ENCODE assay signal across 41 cellular contexts in genomic region chr1:17346046-17346789, GRCh38. TPM values are rescaled to one million over a fixed set of nuclear protein-coding genes. Genes with fewer than 3 reads are reported as not detected.
"Had no signal": no experiment of that assay in that cellular context is flagged by ENCODE, and none has a peak within 500 bp of the region (broad histone marks: within the 10 kb centered on the region; RNA-seq: fewer than 3 reads in every experiment).

No MANE protein-coding gene starts in this region.

- H3K4me3 Mint-ChIP-seq: activated CD4-positive, alpha-beta memory T cell treated with anti-CD3 and anti-CD28 coated beads for 36 hours; activated CD4-positive, alpha-beta T cell treated with anti-CD3 and anti-CD28 coated beads for 36 hours; activated CD4-positive, alpha-beta T cell treated with anti-CD3 and anti-CD28 coated beads, Interleukin-2, amount 10 ng/mL, durations not matched to agents 24 days and 14 days; activated CD8-positive, alpha-beta memory T cell treated with anti-CD3 and anti-CD28 coated beads, Interleukin-2, amount 10 ng/mL, durations not matched to agents 7 days and 5 days; activated CD8-positive, alpha-beta T cell treated with anti-CD3 and anti-CD28 coated beads, Interleukin-2, amount 10 ng/mL, durations not matched to agents 7 days and 5 days; activated naive CD4-positive, alpha-beta T cell treated with anti-CD3 and anti-CD28 coated beads for 36 hours; activated naive CD4-positive, alpha-beta T cell treated with anti-CD3 and anti-CD28 coated beads, Interleukin-2, amount 50 U/mL, for 24 hours; activated naive CD8-positive, alpha-beta T cell treated with anti-CD3 and anti-CD28 coated beads for 36 hours; activated naive CD8-positive, alpha-beta T cell treated with anti-CD3 and anti-CD28 coated beads, Interleukin-2, amount 50 U/mL, for 24 hours; activated T-helper 1 cell treated with anti-CD3 and anti-CD28 coated beads, Interleukin-12 subunit alpha, Interleukin-12 subunit beta, Interleukin-2, Interleukin-4 antibody, amounts not matched to agents 30 ng/mL and 10 ng/mL and 1 ng/mL, durations not matched to agents 14 hours and 24 hours and 36 hours; brain had no signal

- H3K27ac ChIP-seq: adrenal gland, ascending aorta, breast epithelium, cardiac muscle cell, colonic mucosa, epithelial cell of prostate, esophagus squamous epithelium, gastroesophageal sphincter, heart right ventricle had no signal

- H3K9me3 ChIP-seq: adrenal gland, ascending aorta, breast epithelium, colonic mucosa, heart right ventricle had no signal

- H3K27ac Mint-ChIP-seq: activated CD4-positive, alpha-beta memory T cell treated with anti-CD3 and anti-CD28 coated beads for 36 hours; activated CD4-positive, alpha-beta T cell treated with anti-CD3 and anti-CD28 coated beads for 36 hours; activated CD8-positive, alpha-beta memory T cell treated with anti-CD3 and anti-CD28 coated beads, Interleukin-2, amount 10 ng/mL, durations not matched to agents 7 days and 5 days; activated CD8-positive, alpha-beta T cell treated with anti-CD3 and anti-CD28 coated beads, Interleukin-2, amount 10 ng/mL, durations not matched to agents 7 days and 5 days; activated naive CD4-positive, alpha-beta T cell treated with anti-CD3 and anti-CD28 coated beads for 36 hours; activated naive CD4-positive, alpha-beta T cell treated with anti-CD3 and anti-CD28 coated beads, Interleukin-2, amount 50 U/mL, for 24 hours; activated naive CD8-positive, alpha-beta T cell treated with anti-CD3 and anti-CD28 coated beads for 36 hours; activated naive CD8-positive, alpha-beta T cell treated with anti-CD3 and anti-CD28 coated beads, Interleukin-2, amount 50 U/mL, for 24 hours; activated T-helper 1 cell treated with anti-CD3 and anti-CD28 coated beads, Interleukin-12 subunit alpha, Interleukin-12 subunit beta, Interleukin-2, Interleukin-4 antibody, amounts not matched to agents 30 ng/mL and 10 ng/mL and 1 ng/mL, durations not matched to agents 14 hours and 24 hours and 36 hours; activated T-helper 2 cell treated with anti-CD3 and anti-CD28 coated beads, Interferon-gamma antibody, Interleukin-2, Interleukin-4, amounts not matched to agents 10 μg/mL and 5 μg/mL and 100 μg/mL, durations not matched to agents 14 hours and 24 hours and 36 hours; brain had no signal

- ATAC-seq: activated CD4-positive, alpha-beta T cell treated with anti-CD3 and anti-CD28 coated beads for 36 hours; activated CD8-positive, alpha-beta memory T cell treated with anti-CD3 and anti-CD28 coated beads, Interleukin-2, amount 10 ng/mL, durations not matched to agents 7 days and 5 days; activated CD8-positive, alpha-beta T cell treated with anti-CD3 and anti-CD28 coated beads, Interleukin-2, amount 10 ng/mL, durations not matched to agents 7 days and 5 days; activated naive CD8-positive, alpha-beta T cell treated with anti-CD3 and anti-CD28 coated beads, Interleukin-2, amount 50 U/mL, for 24 hours; gastroesophageal sphincter; heart right ventricle had no signal

- FAIRE-seq: endometrium, endothelial cell of umbilical vein had no signal

- H3K4me3 ChIP-seq: adrenal gland, ascending aorta, breast epithelium, cardiac muscle cell, colonic mucosa, esophagus squamous epithelium, gastroesophageal sphincter, heart right ventricle had no signal

- H3K27me3 ChIP-seq: adrenal gland, ascending aorta, breast epithelium, cardiac muscle cell, colonic mucosa had no signal

- H3K36me3 ChIP-seq: adrenal gland, ascending aorta, breast epithelium, cardiac muscle cell, colonic mucosa, esophagus squamous epithelium, gastroesophageal sphincter, heart right ventricle had no signal

- H3K4me1 Mint-ChIP-seq: activated CD4-positive, alpha-beta T cell treated with anti-CD3 and anti-CD28 coated beads for 36 hours; brain had no signal

- DNase-seq: activated CD4-positive, alpha-beta memory T cell treated with anti-CD3 and anti-CD28 coated beads for 36 hours; activated CD4-positive, alpha-beta T cell treated with anti-CD3 and anti-CD28 coated beads for 36 hours; activated CD4-positive, alpha-beta T cell treated with anti-CD3 and anti-CD28 coated beads, Interleukin-2, amount 10 ng/mL, durations not matched to agents 24 days and 14 days; activated CD4-positive, CD25-positive, alpha-beta regulatory T cell; activated CD4-positive, CD25-positive, alpha-beta regulatory T cell treated with anti-CD3 and anti-CD28 coated beads, Interleukin-2, amount 50 U/mL, for 72 hours; activated CD8-positive, alpha-beta memory T cell treated with anti-CD3 and anti-CD28 coated beads, Interleukin-2, amount 10 ng/mL, durations not matched to agents 7 days and 5 days; activated CD8-positive, alpha-beta memory T cell treated with anti-CD3 and anti-CD28 coated beads, Interleukin-2, amount 50 U/mL, for 4 hours; activated CD8-positive, alpha-beta T cell treated with anti-CD3 and anti-CD28 coated beads, Interleukin-2, amount 10 ng/mL, durations not matched to agents 7 days and 5 days; activated effector memory CD4-positive, alpha-beta T cell treated with anti-CD3 and anti-CD28 coated beads, Interleukin-2, amount 50 U/mL, for 16 hours; activated naive CD4-positive, alpha-beta T cell treated with anti-CD3 and anti-CD28 coated beads for 36 hours; activated naive CD8-positive, alpha-beta T cell treated with anti-CD3 and anti-CD28 coated beads for 36 hours; activated naive CD8-positive, alpha-beta T cell treated with anti-CD3 and anti-CD28 coated beads, Interleukin-2, amount 50 U/mL, for 24 hours; activated T-cell treated with anti-CD3 and anti-CD28 coated beads, Interleukin-2, amount 50 U/mL, for 1 hour; activated T-cell treated with anti-CD3 and anti-CD28 coated beads, Interleukin-2, amount 50 U/mL, for 48 hours; adrenal gland; amygdala; central memory CD4-positive, alpha-beta T cell; cerebellar nuclear complex; colonic mucosa; effector CD8-positive, alpha-beta T cell; esophagus squamous epithelium; foreskin melanocyte; heart right ventricle; T-helper 2 cell had no signal

- H3K9me3 Mint-ChIP-seq: activated CD4-positive, alpha-beta memory T cell treated with anti-CD3 and anti-CD28 coated beads for 36 hours; activated CD4-positive, alpha-beta T cell treated with anti-CD3 and anti-CD28 coated beads, Interleukin-2, amount 10 ng/mL, durations not matched to agents 24 days and 14 days; activated naive CD4-positive, alpha-beta T cell treated with anti-CD3 and anti-CD28 coated beads, Interleukin-2, amount 50 U/mL, for 24 hours; activated T-helper 1 cell treated with anti-CD3 and anti-CD28 coated beads, Interleukin-12 subunit alpha, Interleukin-12 subunit beta, Interleukin-2, Interleukin-4 antibody, amounts not matched to agents 30 ng/mL and 10 ng/mL and 1 ng/mL, durations not matched to agents 14 hours and 24 hours and 36 hours; activated T-helper 2 cell treated with anti-CD3 and anti-CD28 coated beads, Interferon-gamma antibody, Interleukin-2, Interleukin-4, amounts not matched to agents 10 μg/mL and 5 μg/mL and 100 μg/mL, durations not matched to agents 14 hours and 24 hours and 36 hours had no signal

- H3K27me3 Mint-ChIP-seq: activated CD4-positive, alpha-beta T cell treated with anti-CD3 and anti-CD28 coated beads for 36 hours; activated CD4-positive, alpha-beta T cell treated with anti-CD3 and anti-CD28 coated beads, Interleukin-2, amount 10 ng/mL, durations not matched to agents 24 days and 14 days; activated CD8-positive, alpha-beta memory T cell treated with anti-CD3 and anti-CD28 coated beads, Interleukin-2, amount 10 ng/mL, durations not matched to agents 7 days and 5 days; activated naive CD8-positive, alpha-beta T cell treated with anti-CD3 and anti-CD28 coated beads for 36 hours had no signal

- H3K36me3 Mint-ChIP-seq: activated CD4-positive, alpha-beta memory T cell treated with anti-CD3 and anti-CD28 coated beads for 36 hours; activated CD8-positive, alpha-beta memory T cell treated with anti-CD3 and anti-CD28 coated beads, Interleukin-2, amount 10 ng/mL, durations not matched to agents 7 days and 5 days; activated naive CD4-positive, alpha-beta T cell treated with anti-CD3 and anti-CD28 coated beads, Interleukin-2, amount 50 U/mL, for 24 hours; brain had no signal

- H3K4me1 ChIP-seq: adrenal gland, ascending aorta, breast epithelium, colonic mucosa, gastroesophageal sphincter, heart right ventricle had no signal

RNA-seq across cellular contexts. Expression of gene PADI6, which starts 25.8 kb away (rescaled TPM):
- total RNA-seq: activated CD4-positive, alpha-beta memory T cell treated with anti-CD3 and anti-CD28 coated beads for 36 hours; activated CD4-positive, alpha-beta T cell treated with anti-CD3 and anti-CD28 coated beads for 36 hours; activated CD4-positive, alpha-beta T cell treated with anti-CD3 and anti-CD28 coated beads, Interleukin-2, amount 10 ng/mL, durations not matched to agents 24 days and 14 days; activated CD8-positive, alpha-beta memory T cell treated with anti-CD3 and anti-CD28 coated beads for 36 hours; activated CD8-positive, alpha-beta memory T cell treated with anti-CD3 and anti-CD28 coated beads, Interleukin-2, amount 10 ng/mL, durations not matched to agents 7 days and 5 days; activated CD8-positive, alpha-beta T cell treated with anti-CD3 and anti-CD28 coated beads, Interleukin-2, amount 10 ng/mL, durations not matched to agents 7 days and 5 days; activated naive CD4-positive, alpha-beta T cell treated with anti-CD3 and anti-CD28 coated beads for 36 hours; activated naive CD8-positive, alpha-beta T cell treated with anti-CD3 and anti-CD28 coated beads for 36 hours; activated T-helper 1 cell treated with anti-CD3 and anti-CD28 coated beads, Interleukin-12 subunit alpha, Interleukin-12 subunit beta, Interleukin-2, Interleukin-4 antibody, amounts not matched to agents 30 ng/mL and 10 ng/mL and 1 ng/mL, durations not matched to agents 14 hours and 24 hours and 36 hours; activated T-helper 2 cell treated with anti-CD3 and anti-CD28 coated beads, Interferon-gamma antibody, Interleukin-2, Interleukin-4, amounts not matched to agents 10 μg/mL and 5 μg/mL and 100 μg/mL, durations not matched to agents 14 hours and 24 hours and 36 hours; adrenal gland; ascending aorta; breast epithelium; cardiac muscle cell; colonic mucosa; dermis microvascular lymphatic vessel endothelial cell; endothelial cell of umbilical vein; esophagus squamous epithelium; fibroblast of lung; fibroblast of villous mesenchyme; gastroesophageal sphincter; glomerular endothelial cell; heart right ventricle had no signal
- polyA plus RNA-seq: adrenal gland, cardiac muscle cell, endothelial cell of umbilical vein, esophagus, fibroblast of lung, heart right ventricle had no signal

RNA-seq across cellular contexts. Expression of gene PADI4, which starts 38.2 kb away (rescaled TPM):
- total RNA-seq: activated T-helper 1 cell treated with anti-CD3 and anti-CD28 coated beads, Interleukin-12 subunit alpha, Interleukin-12 subunit beta, Interleukin-2, Interleukin-4 antibody, amounts not matched to agents 30 ng/mL and 10 ng/mL and 1 ng/mL, durations not matched to agents 14 hours and 24 hours and 36 hours; activated T-helper 2 cell treated with anti-CD3 and anti-CD28 coated beads, Interferon-gamma antibody, Interleukin-2, Interleukin-4, amounts not matched to agents 10 μg/mL and 5 μg/mL and 100 μg/mL, durations not matched to agents 14 hours and 24 hours and 36 hours; ascending aorta; cardiac muscle cell; colonic mucosa; dermis microvascular lymphatic vessel endothelial cell; endothelial cell of umbilical vein; esophagus squamous epithelium; fibroblast of lung; fibroblast of villous mesenchyme; glomerular endothelial cell had no signal
- polyA plus RNA-seq: cardiac muscle cell, endothelial cell of umbilical vein, fibroblast of lung had no signal
